Comparison of ENCODE assay signal across 20 cellular contexts in genomic region chr1:203302894-203303293, GRCh38. TPM values are rescaled to one million over a fixed set of nuclear protein-coding genes. Genes with fewer than 3 reads are reported as not detected.
DNase-seq lines count a peak whose midpoint lies in the region; ATAC-seq and TF ChIP-seq lines count a peak whose summit lies in the region.
"Had no signal": no experiment of that assay in that cellular context is flagged by ENCODE, and none has a peak within 500 bp of the region (broad histone marks: within the 10 kb centered on the region; RNA-seq: fewer than 3 reads in every experiment).

No MANE protein-coding gene starts in this region.

- no peak for DNase-seq in T-cell
- DNase-seq in memory B cell (ENCODE audit: low spot score in 2 of 2), result no peak
- DNase-seq in stimulated activated CD4-positive, alpha-beta T cell treated with anti-CD3 and anti-CD28 coated beads, Interleukin-2, amount 100 ng/mL, for 48 hours, result no peak
- DNase-seq in middle frontal gyrus (ENCODE audit: extremely low spot score, low spot score), result no peak
- no peak for DNase-seq in retina
- DNase-seq: activated T-cell treated with anti-CD3 and anti-CD28 coated beads, Interleukin-2, amount 50 U/mL, for 48 hours; GDM1; GOT3; left cardiac atrium; NCI-H1092; NCI-H69; nucleus accumbens; OCI-M1; SIG-M5; tibial artery had no signal

- H3K36me3 Mint-ChIP-seq in T-cell, result peaks cover 19% of the 10 kb centered on the region
- H3K36me3 Mint-ChIP-seq in memory B cell, result peaks cover 17% of the 10 kb centered on the region
- peaks cover 22% of the 10 kb centered on the region for H3K36me3 Mint-ChIP-seq in stimulated activated memory B cell treated with anti-CD40 and anti-IgM and Interleukin-4, amounts not matched to agents 10 μg/mL and 1 μg/mL and 100 μg/mL, for 72 hours

- TF ChIP-seq CTCF in DOHH2 (IDR thresholded peaks at IDR 0.05; ENCODE audit: low read depth, low read length, poor library complexity, severe bottlenecking), result no peak

- peaks cover 65% of the 10 kb centered on the region for H3F3A ChIP-seq in DOHH2 (ENCODE audit: control insufficient read depth, insufficient read depth)

- no peaks in the 10 kb centered on the region for H3K9me3 Mint-ChIP-seq in T-cell
- H3K9me3 Mint-ChIP-seq in memory B cell, result no peaks in the 10 kb centered on the region
- H3K9me3 Mint-ChIP-seq in stimulated activated memory B cell treated with anti-CD40 and anti-IgM and Interleukin-4, amounts not matched to agents 10 μg/mL and 1 μg/mL and 100 μg/mL, for 72 hours, result no peaks in the 10 kb centered on the region
- H3K9me3 Mint-ChIP-seq: T-helper 1 cell treated with Interleukin-12 subunit alpha and Interleukin-12 subunit beta and Interleukin-4 antibody, amounts not matched to agents 30 μg/mL and 1 μg/mL, for 36 hours had no signal

- peaks cover 78% of the 10 kb centered on the region for H3K4me1 ChIP-seq in DOHH2 (ENCODE audit: control insufficient read depth, low read length)

- H3K4me2 ChIP-seq in DOHH2 (ENCODE audit: low read length), result peak overlapping the region; percentile 100

- no peaks in the 10 kb centered on the region for H3K27me3 Mint-ChIP-seq in T-cell
- H3K27me3 Mint-ChIP-seq in memory B cell, result no peaks in the 10 kb centered on the region
- no peaks in the 10 kb centered on the region for H3K27me3 Mint-ChIP-seq in stimulated activated memory B cell treated with anti-CD40 and anti-IgM and Interleukin-4, amounts not matched to agents 10 μg/mL and 1 μg/mL and 100 μg/mL, for 72 hours

- peaks cover 18% of the 10 kb centered on the region for H4K20me1 ChIP-seq in DOHH2 (ENCODE audit: control insufficient read depth, insufficient read depth, low read depth, low read length)

- peak overlapping the region; percentile 96 for H3K4me3 ChIP-seq in DOHH2 (ENCODE audit: low read length)
- H3K4me3 ChIP-seq: GM12878, tibial artery had no signal

- peaks cover 52 to 67% (median 64%) of the 10 kb centered on the region in 3 donors for H3K4me1 Mint-ChIP-seq in T-cell
- peaks cover 53% of the 10 kb centered on the region for H3K4me1 Mint-ChIP-seq in memory B cell
- peaks cover 71% of the 10 kb centered on the region for H3K4me1 Mint-ChIP-seq in stimulated activated memory B cell treated with anti-CD40 and anti-IgM and Interleukin-4, amounts not matched to agents 10 μg/mL and 1 μg/mL and 100 μg/mL, for 72 hours

- peak overlapping the region; percentile 99 for H3K27ac ChIP-seq in DOHH2 (ENCODE audit: low read depth, low read length)
- H3K27ac ChIP-seq: tibial artery had no signal

- peaks cover 47% of the 10 kb centered on the region for H3K36me3 ChIP-seq in DOHH2 (ENCODE audit: control insufficient read depth, low read length)

- H3K4me3 Mint-ChIP-seq in T-cell, result peak overlapping the region in 1 of 3 donors; percentile 100
- no peak overlapping the region for H3K4me3 Mint-ChIP-seq in memory B cell
- H3K4me3 Mint-ChIP-seq in stimulated activated memory B cell treated with anti-CD40 and anti-IgM and Interleukin-4, amounts not matched to agents 10 μg/mL and 1 μg/mL and 100 μg/mL, for 72 hours, result no peak overlapping the region

- POLR2A ChIA-PET in T-cell (lab: Charles Lee), result no interaction called here

- H3K27me3 ChIP-seq in DOHH2 (ENCODE audit: control insufficient read depth, low read length), result no peaks in the 10 kb centered on the region
- H3K27me3 ChIP-seq: tibial artery had no signal

- H3K9me3 ChIP-seq in DOHH2 (ENCODE audit: control insufficient read depth, insufficient read depth, low read length), result no peaks in the 10 kb centered on the region
- H3K9me3 ChIP-seq: tibial artery had no signal

- CTCF ChIA-PET in T-cell (lab: Charles Lee), result no interaction called here

- no peaks in the 10 kb centered on the region for H3K9me2 ChIP-seq in DOHH2 (replicated peaks; ENCODE audit: control insufficient read depth, low read length)

- no peak for ATAC-seq in T-cell (replicated peaks in 1 of 4)
- ATAC-seq in memory B cell (ENCODE audit: low read depth), result no peak
- no peak for ATAC-seq in stimulated activated memory B cell treated with anti-CD40 and anti-IgM and Interleukin-4, amounts not matched to agents 10 μg/mL and 1 μg/mL and 100 μg/mL, for 72 hours
- ATAC-seq: esophagus mucosa, GM12878, left cardiac atrium had no signal

- H3K79me2 ChIP-seq in DOHH2 (ENCODE audit: control insufficient read depth, low read length), result peaks cover 56% of the 10 kb centered on the region

- H3K27ac Mint-ChIP-seq in T-cell (peak overlapping the region; percentile 23 to 97), memory B cell (peak overlapping the region; percentile 100)
- peak overlapping the region; percentile 80 for H3K27ac Mint-ChIP-seq in stimulated activated memory B cell treated with anti-CD40 and anti-IgM and Interleukin-4, amounts not matched to agents 10 μg/mL and 1 μg/mL and 100 μg/mL, for 72 hours

RNA-seq across cellular contexts. Expression of gene BTG2, which starts 2.4 kb away (rescaled TPM):
- total RNA-seq in T-cell, result 100 to 1,000 TPM; 172 to 655 (median 186) TPM

RNA-seq across cellular contexts. Expression of gene FMOD, which starts 48.0 kb away (rescaled TPM):
- under 1 TPM in 3 of 5 donors, not detected in 2; 0.13 to 0.41 (median 0.18) TPM for total RNA-seq in T-cell
